In genomic region chr2:200603972-200604371, GRCh38 we compare ENCODE assay signal across 16 cellular contexts. TPM values are rescaled to one million over a fixed set of nuclear protein-coding genes. Genes with fewer than 3 reads are reported as not detected.
DNase-seq lines count a peak whose midpoint lies in the region; ATAC-seq and TF ChIP-seq lines count a peak whose summit lies in the region.
"Had no signal": no experiment of that assay in that cellular context is flagged by ENCODE, and none has a peak within 500 bp of the region (broad histone marks: within the 10 kb centered on the region; RNA-seq: fewer than 3 reads in every experiment).

No MANE protein-coding gene starts in this region.

- POLR2A ChIA-PET in activated CD4-positive, alpha-beta memory T cell treated with anti-CD3 and anti-CD28 coated beads for 36 hours (lab: Charles Lee), result no interaction called here

- DNase-seq in AG08395 (ENCODE audit: low spot score) (peak; percentile 52), MG63 (peak; percentile 48), body of pancreas (no peak), iris pigment epithelial cell (ENCODE audit: low read depth) (peak; percentile 94), GM20000 (ENCODE audit: low spot score) (no peak)
- DNase-seq in stimulated activated CD4-positive, alpha-beta T cell treated with anti-CD3 and anti-CD28 coated beads, Interleukin-2, amount 100 ng/mL, for 48 hours, result no peak
- no peak for DNase-seq in activated CD4-positive, alpha-beta memory T cell treated with anti-CD3 and anti-CD28 coated beads for 36 hours
- DNase-seq: activated T-cell treated with anti-CD3 and anti-CD28 coated beads, Interleukin-2, amount 50 U/mL, for 24 hours; aorta; BE2C; H7; NCI-H1092 treated with DMSO at 0.1 percent for 48 hours; NCI-H510A; WERI-Rb-1 had no signal

- ATAC-seq in body of pancreas (peak; percentile 60), HG03108 (IDR thresholded peaks at IDR 0.05; ENCODE audit: unreplicated experiment) (no peak)

- no peaks in the 10 kb centered on the region for H3K4me1 ChIP-seq in body of pancreas
- H3K4me1 ChIP-seq: BE2C, vagina had no signal

- 71 to 80% methylated on average over 3 of the region's 3 CpGs for WGBS in body of pancreas, 2 donors

- H3K27ac Mint-ChIP-seq in activated CD4-positive, alpha-beta memory T cell treated with anti-CD3 and anti-CD28 coated beads for 36 hours, result no peak overlapping the region
- H3K27ac Mint-ChIP-seq: activated T-cell treated with anti-CD3 and anti-CD28 coated beads, Interleukin-2, amount 50 U/mL, for 24 hours had no signal

- H3K4me3 Mint-ChIP-seq in activated CD4-positive, alpha-beta memory T cell treated with anti-CD3 and anti-CD28 coated beads for 36 hours, result no peak overlapping the region
- H3K4me3 Mint-ChIP-seq: activated T-cell treated with anti-CD3 and anti-CD28 coated beads, Interleukin-2, amount 50 U/mL, for 24 hours had no signal

- H3K27me3 ChIP-seq in MG63 (no peaks in the 10 kb centered on the region), body of pancreas (no peaks in the 10 kb centered on the region)
- H3K27me3 ChIP-seq: BE2C, vagina had no signal

- H3K9me3 ChIP-seq in MG63, result peaks cover 4% of the 10 kb centered on the region; the same call in 1 of the 2 replicates
- no peaks in the 10 kb centered on the region for H3K9me3 ChIP-seq in body of pancreas
- H3K9me3 ChIP-seq: BE2C, vagina had no signal

- H3K36me3 Mint-ChIP-seq in activated CD4-positive, alpha-beta memory T cell treated with anti-CD3 and anti-CD28 coated beads for 36 hours, result no peaks in the 10 kb centered on the region

- no peaks in the 10 kb centered on the region for H3K9me3 Mint-ChIP-seq in activated CD4-positive, alpha-beta memory T cell treated with anti-CD3 and anti-CD28 coated beads for 36 hours
- H3K9me3 Mint-ChIP-seq: activated T-cell treated with anti-CD3 and anti-CD28 coated beads, Interleukin-2, amount 50 U/mL, for 24 hours had no signal

- H3K4me3 ChIP-seq in MG63, result no peak overlapping the region
- H3K4me3 ChIP-seq in body of pancreas, result no peak overlapping the region
- H3K4me3 ChIP-seq: vagina had no signal

- intact Hi-C loops in body of pancreas (cut with DNase I), result no loop called here
- intact Hi-C loops in activated CD4-positive, alpha-beta memory T cell treated with anti-CD3 and anti-CD28 coated beads for 36 hours (cut with micrococcal nuclease), result no loop called here

- H3K27ac ChIP-seq in body of pancreas, result no peak overlapping the region
- H3K27ac ChIP-seq: vagina, WERI-Rb-1 had no signal

- CTCF ChIA-PET in activated CD4-positive, alpha-beta memory T cell treated with anti-CD3 and anti-CD28 coated beads for 36 hours (lab: Charles Lee), result no interaction called here

- no peak for TF ChIP-seq POLR2A in body of pancreas (IDR thresholded peaks at IDR 0.05)

- H3K27me3 Mint-ChIP-seq in activated CD4-positive, alpha-beta memory T cell treated with anti-CD3 and anti-CD28 coated beads for 36 hours, result peaks cover 5% of the 10 kb centered on the region

- H3K36me3 ChIP-seq in MG63 (no peaks in the 10 kb centered on the region), body of pancreas (replicated peaks in 1 of 2; ENCODE audit: insufficient read depth in 1 of 2, low read depth in 2 of 2) (peaks cover 6 to 11% of the 10 kb centered on the region in 2 donors)
- H3K36me3 ChIP-seq: BE2C, WERI-Rb-1 had no signal

- no peaks in the 10 kb centered on the region for H3K4me1 Mint-ChIP-seq in activated CD4-positive, alpha-beta memory T cell treated with anti-CD3 and anti-CD28 coated beads for 36 hours (ENCODE audit: low read depth)

- TF ChIP-seq CTCF in body of pancreas (IDR thresholded peaks at IDR 0.05) (no peak), GM20000 (IDR thresholded peaks at IDR 0.05; ENCODE audit: extremely low read depth, missing control alignments) (no peak)

RNA-seq across cellular contexts. Expression of gene AOX1, which starts 18.2 kb away (rescaled TPM):
- 19.1 and 20.6 TPM in 2 replicates for total RNA-seq in MG63 (2014; rRNA removed; shearing (Covaris generic); ENCODE audit: low replicate concordance)
- total RNA-seq in body of pancreas, result 10 to 100 TPM; 60.0 to 75.0 TPM
- 1 to 10 TPM in 1 of 2 experiments, under 1 TPM in 1; 0.38 to 1.1 TPM for total RNA-seq in activated CD4-positive, alpha-beta memory T cell treated with anti-CD3 and anti-CD28 coated beads for 36 hours

Comparison
In these comparisons a context has a peak if more than half of its experiments do, and no peak if none do; other contexts are left out.
1. DNase-seq: peak in AG08395 (single experiment), MG63 (single experiment) and iris pigment epithelial cell (single experiment); none in body of pancreas (0 of 4), stimulated activated CD4-positive, alpha-beta T cell treated with anti-CD3 and anti-CD28 coated beads, Interleukin-2, amount 100 ng/mL, for 48 hours (0 of 2), activated CD4-positive, alpha-beta memory T cell treated with anti-CD3 and anti-CD28 coated beads for 36 hours (single experiment) and GM20000 (single experiment).